ENCODE assay signal across 25 cellular contexts in the genomic region with DNA sequence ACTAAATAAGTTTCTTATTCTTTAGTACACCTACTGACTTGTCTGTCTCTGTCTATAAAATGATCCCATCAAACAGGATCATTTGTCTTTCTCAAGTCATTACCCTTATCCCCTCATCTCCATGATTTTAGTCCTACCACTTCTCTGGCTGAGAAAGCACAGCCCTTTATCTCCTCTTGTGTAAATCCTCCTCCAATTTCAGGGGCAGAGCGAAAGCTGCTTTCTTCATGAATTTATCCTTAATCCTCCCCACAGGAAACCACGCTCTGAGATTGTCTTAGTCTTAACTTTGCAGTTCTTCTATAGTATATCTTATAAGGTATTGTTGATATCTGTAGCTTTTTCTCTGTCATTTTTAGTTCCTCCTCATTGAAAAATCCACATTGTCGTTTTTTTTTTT.
"Had no signal": no experiment of that assay in that cellular context is flagged by ENCODE, and none has a peak within 500 bp of the region (broad histone marks: within the 10 kb centered on the region; RNA-seq: fewer than 3 reads in every experiment).

No MANE protein-coding gene starts in this region.

- H3K9me3 ChIP-seq: adrenal gland, breast epithelium, Peyer's patch had no signal

- H3K36me3 ChIP-seq: adrenal gland, breast epithelium had no signal

- H3K27me3 ChIP-seq: adrenal gland, breast epithelium, Peyer's patch had no signal

- H3K27me3 Mint-ChIP-seq: activated CD8-positive, alpha-beta T cell treated with anti-CD3 and anti-CD28 coated beads for 36 hours; activated naive CD8-positive, alpha-beta T cell treated with anti-CD3 and anti-CD28 coated beads, Interleukin-2, amount 10 ng/mL, durations not matched to agents 7 days and 5 days had no signal

- H3K4me3 ChIP-seq: adrenal gland, breast epithelium, K562, Peyer's patch had no signal

- H3K36me3 Mint-ChIP-seq: activated naive CD8-positive, alpha-beta T cell treated with anti-CD3 and anti-CD28 coated beads, Interleukin-2, amount 10 ng/mL, durations not matched to agents 7 days and 5 days had no signal

- H3K4me3 Mint-ChIP-seq: activated CD8-positive, alpha-beta T cell treated with anti-CD3 and anti-CD28 coated beads for 36 hours; activated naive CD8-positive, alpha-beta T cell treated with anti-CD3 and anti-CD28 coated beads, Interleukin-2, amount 10 ng/mL, durations not matched to agents 7 days and 5 days; activated T-cell treated with anti-CD3 and anti-CD28 coated beads, Interleukin-2, amount 50 U/mL, for 72 hours; T-helper 1 cell treated with Interleukin-12 subunit alpha and Interleukin-12 subunit beta and Interleukin-4 antibody, amounts not matched to agents 30 μg/mL and 1 μg/mL, for 36 hours had no signal

- H3K27ac ChIP-seq: adrenal gland, breast epithelium, Peyer's patch had no signal

- H3K4me1 Mint-ChIP-seq: activated naive CD8-positive, alpha-beta T cell treated with anti-CD3 and anti-CD28 coated beads, Interleukin-2, amount 10 ng/mL, durations not matched to agents 7 days and 5 days had no signal

- DNase-seq: activated CD4-positive, alpha-beta T cell treated with anti-CD3 and anti-CD28 coated beads for 4 hours; activated CD8-positive, alpha-beta memory T cell treated with anti-CD3 and anti-CD28 coated beads, Interleukin-2, amount 50 U/mL, for 4 hours; activated CD8-positive, alpha-beta T cell treated with anti-CD3 and anti-CD28 coated beads for 36 hours; activated naive CD4-positive, alpha-beta T cell treated with anti-CD3 and anti-CD28 coated beads, Interleukin-2, amount 50 U/mL, for 16 hours; activated naive CD8-positive, alpha-beta T cell treated with anti-CD3 and anti-CD28 coated beads, Interleukin-2, amount 10 ng/mL, durations not matched to agents 7 days and 5 days; activated T-cell treated with anti-CD3 and anti-CD28 coated beads, Interleukin-2, amount 50 U/mL, for 72 hours; adrenal gland; aorta; caudate nucleus; Karpas-422; MM.1S; NCI-H1105; NCI-H1436 treated with DMSO at 0.1 percent for 48 hours; NCI-H187; NCI-H2081; NCI-H446; NCI-H748 treated with DMSO at 0.1 percent for 48 hours; NK-92 treated with Interleukin-12 subunit alpha and Interleukin-12 subunit beta, amount 100 ng/mL, for 24 hours; OCI-M1; Peyer's patch; SHP77 had no signal

- H3K27ac Mint-ChIP-seq: activated CD8-positive, alpha-beta T cell treated with anti-CD3 and anti-CD28 coated beads for 36 hours; activated naive CD8-positive, alpha-beta T cell treated with anti-CD3 and anti-CD28 coated beads, Interleukin-2, amount 10 ng/mL, durations not matched to agents 7 days and 5 days; activated T-cell treated with anti-CD3 and anti-CD28 coated beads, Interleukin-2, amount 50 U/mL, for 72 hours; activated T-helper 2 cell treated with anti-CD3 and anti-CD28 coated beads, Interferon-gamma antibody, Interleukin-2, Interleukin-4, amounts not matched to agents 10 μg/mL and 5 μg/mL and 100 μg/mL, durations not matched to agents 14 hours and 24 hours and 36 hours; T-helper 1 cell treated with Interleukin-12 subunit alpha and Interleukin-12 subunit beta and Interleukin-4 antibody, amounts not matched to agents 30 μg/mL and 1 μg/mL, for 36 hours had no signal
